ENCODE assay signal across 5 cellular contexts in genomic region chr10:86991362-86991761, GRCh38. TPM values are rescaled to one million over a fixed set of nuclear protein-coding genes. Genes with fewer than 3 reads are reported as not detected.
"Had no signal": no experiment of that assay in that cellular context is flagged by ENCODE, and none has a peak within 500 bp of the region (broad histone marks: within the 10 kb centered on the region; RNA-seq: fewer than 3 reads in every experiment).

No MANE protein-coding gene starts in this region.

RNA-seq across cellular contexts. Expression of gene ADIRF, which starts 23.1 kb away (rescaled TPM):
- total RNA-seq: GM23338, H1, H9 had no signal
- polyA plus RNA-seq: H1, IgD-negative memory B cell had no signal

RNA-seq across cellular contexts. Expression of gene FAM25A, which starts 28.7 kb away (rescaled TPM):
- total RNA-seq: GM23338, H1, H9, HT-29 had no signal
- polyA plus RNA-seq: GM23338, H1, IgD-negative memory B cell had no signal

RNA-seq across cellular contexts. Expression of gene SNCG, which starts 33.0 kb away (rescaled TPM):
- polyA plus RNA-seq: IgD-negative memory B cell had no signal

RNA-seq across cellular contexts. Expression of gene MMRN2, which starts 33.9 kb away (rescaled TPM):
- polyA plus RNA-seq: IgD-negative memory B cell had no signal
